In genomic region chr2:5700551-5700950, GRCh38 we compare ENCODE assay signal across 25 cellular contexts. TPM values are rescaled to one million over a fixed set of nuclear protein-coding genes. Genes with fewer than 3 reads are reported as not detected.
"Had no signal": no experiment of that assay in that cellular context is flagged by ENCODE, and none has a peak within 500 bp of the region (broad histone marks: within the 10 kb centered on the region; RNA-seq: fewer than 3 reads in every experiment).

No MANE protein-coding gene starts in this region.

- FAIRE-seq: islet of Langerhans, TTC549 had no signal

- H3K27ac Mint-ChIP-seq: activated naive CD4-positive, alpha-beta T cell treated with anti-CD3 and anti-CD28 coated beads, Interleukin-2, amount 50 U/mL, for 72 hours; activated T-helper 17 cell treated with anti-CD3 and anti-CD28 coated beads, Interleukin-2, amount 50 U/mL, for 72 hours; dendritic cell treated with granulocyte-macrophage colony-stimulating factor and Interleukin-4, amounts not matched to agents 40 ng/mL and 50 ng/mL, for 4 days had no signal

- H3K4me3 ChIP-seq: psoas muscle, thyroid gland had no signal

- H3K36me3 ChIP-seq: brain microvascular endothelial cell, thyroid gland had no signal

- H3K9me3 Mint-ChIP-seq: dendritic cell treated with granulocyte-macrophage colony-stimulating factor and Interleukin-4, amounts not matched to agents 40 ng/mL and 50 ng/mL, for 4 days had no signal

- H3K4me3 Mint-ChIP-seq: activated T-helper 17 cell treated with anti-CD3 and anti-CD28 coated beads, Interleukin-2, amount 50 U/mL, for 72 hours; dendritic cell treated with granulocyte-macrophage colony-stimulating factor and Interleukin-4, amounts not matched to agents 40 ng/mL and 50 ng/mL, for 4 days had no signal

- H3K27me3 ChIP-seq: brain microvascular endothelial cell had no signal

- DNase-seq: activated CD4-positive, alpha-beta T cell treated with anti-CD3 and anti-CD28 coated beads for 1 hour; activated T-cell treated with anti-CD3 and anti-CD28 coated beads, Interleukin-2, amount 50 U/mL, for 1 hour; aorta; brain microvascular endothelial cell; caudate nucleus; effector CD8-positive, alpha-beta T cell; foreskin melanocyte; hippocampal formation; left cardiac atrium; psoas muscle; right cardiac atrium; stimulated activated CD4-positive, alpha-beta T cell treated with anti-CD3 and anti-CD28 coated beads, Interleukin-4, amount 100 ng/mL, for 24 hours; stimulated activated naive CD4-positive, alpha-beta T cell treated with Interleukin-2 at 50 U/mL for 16 hours; T-helper 1 cell; thyroid gland; WERI-Rb-1 had no signal

- ATAC-seq: activated naive CD4-positive, alpha-beta T cell treated with anti-CD3 and anti-CD28 coated beads, Interleukin-2, amount 50 U/mL, for 72 hours; activated T-helper 17 cell treated with anti-CD3 and anti-CD28 coated beads, Interleukin-2, amount 50 U/mL, for 72 hours; left cardiac atrium; psoas muscle; right cardiac atrium had no signal

- H3K4me1 ChIP-seq: psoas muscle had no signal

- H3K9me3 ChIP-seq: psoas muscle, thyroid gland had no signal

- H3K4me1 Mint-ChIP-seq: activated T-helper 17 cell treated with anti-CD3 and anti-CD28 coated beads, Interleukin-2, amount 50 U/mL, for 72 hours had no signal

- H3K27ac ChIP-seq: brain microvascular endothelial cell, psoas muscle, thyroid gland, WERI-Rb-1 had no signal

RNA-seq across cellular contexts. Expression of gene SOX11, which starts 8.4 kb away (rescaled TPM):
- total RNA-seq: activated naive CD4-positive, alpha-beta T cell treated with anti-CD3 and anti-CD28 coated beads, Interleukin-2, amount 50 U/mL, for 72 hours; activated T-helper 17 cell treated with anti-CD3 and anti-CD28 coated beads, Interleukin-2, amount 50 U/mL, for 72 hours; thyroid gland; ureter had no signal
- polyA plus RNA-seq: adipose tissue, aorta, esophagus, liver had no signal
